In genomic region chr17:83199500-83200201, GRCh38 we compare ENCODE assay signal across 8 cellular contexts.
DNase-seq lines count a peak whose midpoint lies in the region; ATAC-seq and TF ChIP-seq lines count a peak whose summit lies in the region.

No MANE protein-coding gene starts in this region.

- H3K9me3 Mint-ChIP-seq in T-cell: no peaks in the 10 kb centered on the region

- H2BK12ac ChIP-seq in trophoblast cell (ENCODE audit: low read length): no peak overlapping the region

- POLR2A ChIA-PET in T-cell (lab: Charles Lee): interaction anchor here in 1 of 2 donors (0.7 kb wide), 1 partner anchor 116 kb away, joined by 3 read pairs; no protein-coding TSS in a partner anchor

- peaks cover 30 to 41% (median 36%) of the 10 kb centered on the region in 3 donors for H3K4me1 Mint-ChIP-seq in T-cell

- H4K12ac ChIP-seq in trophoblast cell (ENCODE audit: low read depth, low read length): no peak overlapping the region

- H3K36me3 ChIP-seq in brain microvascular endothelial cell (replicated peaks) (no peaks in the 10 kb centered on the region), trophoblast cell (ENCODE audit: control insufficient read depth in 1 of 2, insufficient read depth in 2 of 2, low read length in 2 of 2) (no peaks in the 10 kb centered on the region)

- in situ Hi-C loops in brain microvascular endothelial cell (cut with HindIII; ENCODE audit: low pct_ligation_motif_present, low sequenced_read_pairs): no loop called here

- CTCF ChIA-PET in T-cell (lab: Charles Lee): interaction anchor here in 1 of 2 donors (0.6 kb wide), 1 partner anchor 309 kb away, joined by 3 read pairs; no protein-coding TSS in a partner anchor

- H3K4me2 ChIP-seq in trophoblast cell (ENCODE audit: low read length): no peak overlapping the region

- H3K27me3 Mint-ChIP-seq in T-cell: peaks cover 0 to 2% of the 10 kb centered on the region in 2 donors

- no peaks in the 10 kb centered on the region for H3K27me3 ChIP-seq in brain microvascular endothelial cell (replicated peaks)
- no peaks in the 10 kb centered on the region for H3K27me3 ChIP-seq in trophoblast cell (ENCODE audit: insufficient read depth, low read length)

- peak; percentile 69 for DNase-seq in EL
- peak in 22 of 34 experiments; percentile 12 to 61 (median 29) for DNase-seq in T-cell
- peak; percentile 75 for DNase-seq in brain microvascular endothelial cell
- peak; percentile 26 to 36 for DNase-seq in trophoblast cell
- DNase-seq in NCI-H2171 (lab: John Stamatoyannopoulos, UW): no peak
- no peak for DNase-seq in COR-L47 (lab: John Stamatoyannopoulos, UW)
- DNase-seq in hepatic stellate cell (ENCODE audit: low spot score): no peak

- H3K27ac ChIP-seq in brain microvascular endothelial cell (peak overlapping the region; percentile 95), trophoblast cell (ENCODE audit: low read depth, low read length) (no peak overlapping the region)

- H3K18ac ChIP-seq in trophoblast cell (ENCODE audit: low read length): no peak overlapping the region

- H4K91ac ChIP-seq in trophoblast cell (ENCODE audit: low read depth, low read length): no peak overlapping the region

- peaks cover 74% of the 10 kb centered on the region for H3K9me3 ChIP-seq in trophoblast cell (ENCODE audit: insufficient read depth, low read depth, low read length)

- no peak overlapping the region for H3K23ac ChIP-seq in trophoblast cell (ENCODE audit: low read length)

- H2AFZ ChIP-seq in trophoblast cell (ENCODE audit: insufficient read depth, low read length, poor library complexity): no peak overlapping the region

- H3K79me1 ChIP-seq in trophoblast cell (ENCODE audit: low read length): no peaks in the 10 kb centered on the region

- H2BK120ac ChIP-seq in trophoblast cell (ENCODE audit: insufficient read depth, low read length, poor library complexity): no peak overlapping the region

- H3K27ac Mint-ChIP-seq in T-cell: peak overlapping the region; percentile 82 to 84

- no peak overlapping the region for H3K14ac ChIP-seq in trophoblast cell (ENCODE audit: low read length)

- no CpG with 5 or more reads among the region's 23 CpGs for WGBS in trophoblast cell (ENCODE audit: extremely low coverage, insufficient coverage, insufficient read length)

- no peak overlapping the region for H4K8ac ChIP-seq in trophoblast cell (ENCODE audit: low read depth, low read length)

- H2BK5ac ChIP-seq in trophoblast cell (ENCODE audit: low read depth, low read length, poor library complexity): no peak overlapping the region

- no peaks in the 10 kb centered on the region for H3K36me3 Mint-ChIP-seq in T-cell

- no peaks in the 10 kb centered on the region for H3K79me2 ChIP-seq in trophoblast cell (ENCODE audit: control insufficient read depth, insufficient read depth, low read length, poor library complexity)

- ATAC-seq in T-cell (replicated peaks in 1 of 4) (peak; percentile 36 to 48 (median 44)), GM21723 (IDR thresholded peaks at IDR 0.05; ENCODE audit: unreplicated experiment) (no peak)

- H3K4ac ChIP-seq in trophoblast cell (ENCODE audit: low read depth, low read length): no peak overlapping the region

- TF ChIP-seq CTCF in brain microvascular endothelial cell (IDR thresholded peaks at IDR 0.05; ENCODE audit: low read depth, low read length, missing control alignments): no peak

- H3K4me3 ChIP-seq in brain microvascular endothelial cell (ENCODE audit: low read depth, low read length): no peak overlapping the region
- peak overlapping the region; percentile 43 for H3K4me3 ChIP-seq in trophoblast cell (ENCODE audit: low read depth, low read length)

- H3K9ac ChIP-seq in trophoblast cell (ENCODE audit: low read length): no peak overlapping the region

- H2AK5ac ChIP-seq in trophoblast cell (ENCODE audit: low read length): no peak overlapping the region

- no peaks in the 10 kb centered on the region for H3K4me1 ChIP-seq in trophoblast cell (ENCODE audit: control insufficient read depth in 1 of 2, insufficient read depth in 2 of 2, low read length in 2 of 2)

- H3K4me3 Mint-ChIP-seq in T-cell: peak overlapping the region; percentile 75 to 86 (median 78)

Comparison
In these comparisons a context has a peak if more than half of its experiments do, and no peak if none do; other contexts are left out.
1. DNase-seq: peak in EL (single experiment), T-cell (22 of 34), brain microvascular endothelial cell (single experiment) and trophoblast cell (2 of 2); none in NCI-H2171 (single experiment), COR-L47 (single experiment) and hepatic stellate cell (single experiment).